In the genomic region with DNA sequence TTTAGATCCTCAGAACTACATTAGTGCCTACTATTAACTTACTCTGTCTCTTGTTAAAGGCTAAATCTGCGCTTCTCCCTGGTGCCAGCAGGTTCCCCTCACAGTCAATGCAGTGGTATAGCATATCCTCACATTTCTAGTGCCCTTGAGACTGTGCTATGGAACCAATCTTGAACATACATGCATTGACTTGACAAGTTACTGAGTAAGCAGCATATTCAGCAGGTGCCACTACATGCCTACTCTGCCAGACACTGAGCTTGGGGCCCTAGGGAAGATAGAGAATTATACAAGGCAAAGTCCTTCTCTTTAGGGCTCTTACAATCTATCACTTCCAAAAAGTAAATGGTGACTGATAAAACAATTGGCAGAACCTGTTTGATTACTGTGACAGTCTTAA, we compare ENCODE assay signal across 10 cellular contexts. TPM values are rescaled to one million over a fixed set of nuclear protein-coding genes. Genes with fewer than 3 reads are reported as not detected.
DNase-seq lines count a peak whose midpoint lies in the region; TF ChIP-seq lines count a peak whose summit lies in the region.
"Had no signal": no experiment of that assay in that cellular context is flagged by ENCODE, and none has a peak within 500 bp of the region (broad histone marks: within the 10 kb centered on the region; RNA-seq: fewer than 3 reads in every experiment).

No MANE protein-coding gene starts in this region.

- H3K4me1 ChIP-seq in GM23248 (ENCODE audit: insufficient read depth) (peaks cover 27% of the 10 kb centered on the region), iPS-20b (ENCODE audit: insufficient read depth, low read length) (peaks cover 12% of the 10 kb centered on the region; the same call in 1 of the 2 replicates)

- no peak overlapping the region for H2AFZ ChIP-seq in GM23248

- H3F3A ChIP-seq in GM23248 (ENCODE audit: insufficient read depth) = peaks cover 12% of the 10 kb centered on the region

- no peak for DNase-seq in AG04449 (ENCODE audit: low read depth, low spot score)
- no peak for DNase-seq in GM23248
- no peak for DNase-seq in WERI-Rb-1
- no peak for DNase-seq in NK-92 treated with Interleukin-12 subunit alpha and Interleukin-12 subunit beta, amount 100 ng/mL, for 24 hours (lab: John Stamatoyannopoulos, UW)
- no peak for DNase-seq in NCI-H2107 (lab: John Stamatoyannopoulos, UW)
- no peak for DNase-seq in T-helper 9 cell
- no peak for DNase-seq in medulla oblongata (ENCODE audit: extremely low spot score)

- H3K9me3 ChIP-seq in GM23248 (ENCODE audit: low read depth) = no peaks in the 10 kb centered on the region
- H3K9me3 ChIP-seq in WERI-Rb-1 (ENCODE audit: severe bottlenecking) = no peaks in the 10 kb centered on the region
- no peaks in the 10 kb centered on the region for H3K9me3 ChIP-seq in iPS-20b (ENCODE audit: insufficient read depth, low read depth, low read length)
- H3K9me3 ChIP-seq: vagina had no signal

- WGBS in GM23248 (ENCODE audit: low coverage in 1 of 2, low lambda C conversion rate in 2 of 2, missing lambda C conversion rate in 2 of 2), 2 experiments = 100% methylated on average over 1 of the region's 1 CpG

- no peaks in the 10 kb centered on the region; the same call in 1 of the 2 replicates for H4K20me1 ChIP-seq in GM23248 (ENCODE audit: insufficient read depth)

- peak overlapping the region; percentile 94 for H3K4me2 ChIP-seq in GM23248 (ENCODE audit: unreplicated experiment)

- H3K27ac ChIP-seq in GM23248 (no peak overlapping the region), WERI-Rb-1 (no peak overlapping the region), iPS-20b (ENCODE audit: low read length) (no peak overlapping the region)
- H3K27ac ChIP-seq: vagina had no signal

- H3K4me3 ChIP-seq in AG04449 (ENCODE audit: low read depth, low read length) (peak overlapping the region; percentile 2; the same call in 1 of the 2 replicates), GM23248 (peak overlapping the region; percentile 74), WERI-Rb-1 (ENCODE audit: low read depth, low read length) (no peak overlapping the region), iPS-20b (ENCODE audit: low read length) (peak overlapping the region; percentile 73)

- no peaks in the 10 kb centered on the region for H3K9me2 ChIP-seq in GM23248 (ENCODE audit: insufficient read depth)

- POLR2A ChIA-PET in AG04449 (lab: Yijun Ruan, JAX) = no interaction called here

- in situ Hi-C loops in GM23248 (cut with MboI) = no loop called here

- H3K27me3 ChIP-seq in GM23248 (replicated peaks; ENCODE audit: insufficient read depth) = no peaks in the 10 kb centered on the region
- H3K27me3 ChIP-seq in WERI-Rb-1 (ENCODE audit: insufficient read depth, low read depth, severe bottlenecking) = no peaks in the 10 kb centered on the region
- peaks cover 37% of the 10 kb centered on the region for H3K27me3 ChIP-seq in iPS-20b (ENCODE audit: insufficient read depth, low read length)
- H3K27me3 ChIP-seq: vagina had no signal

- peaks cover 69% of the 10 kb centered on the region for H3K79me2 ChIP-seq in GM23248 (ENCODE audit: insufficient read depth)

- no peak for TF ChIP-seq CTCF in AG04449 (IDR thresholded peaks at IDR 0.05; ENCODE audit: insufficient read depth, low read length, missing control alignments)
- TF ChIP-seq CTCF in WERI-Rb-1 (IDR thresholded peaks at IDR 0.05; ENCODE audit: low read depth, low read length) = 0 out of 2 replicates have a peak, but pooled peaks have one; percentile 4

- CTCF ChIA-PET in AG04449 (lab: Yijun Ruan, JAX) = interaction anchor here (1.0 to 1.5 kb wide), 3 partner anchors 14 to 56 kb away, joined by 5 read pairs; no protein-coding TSS in a partner anchor

- H3K36me3 ChIP-seq in GM23248 (ENCODE audit: low read depth) (no peaks in the 10 kb centered on the region), WERI-Rb-1 (peaks cover 10% of the 10 kb centered on the region; the same call in 1 of the 2 replicates), iPS-20b (ENCODE audit: insufficient read depth, low read depth, low read length) (no peaks in the 10 kb centered on the region)
- H3K36me3 ChIP-seq: vagina had no signal

- H3K9ac ChIP-seq in GM23248 (peak overlapping the region; percentile 93; the same call in 1 of the 2 replicates), iPS-20b (ENCODE audit: low read depth, low read length) (no peak overlapping the region)

RNA-seq across cellular contexts. Expression of a gene that starts 3.2 kb away (rescaled TPM):
- 4.2 and 7.9 TPM in 2 replicates for total RNA-seq in GM23248 (2014; rRNA removed; shearing (Covaris generic))
- 2.0 and 2.3 TPM in 2 replicates for polyA plus RNA-seq in GM23248 (2016; fragmentation: Nextera tagmentation; extraction: Ambion mirVana)

RNA-seq across cellular contexts. Expression of a gene that starts 20.3 kb away (rescaled TPM):
- total RNA-seq in GM23248 (2014; rRNA removed; shearing (Covaris generic)) = 1.2 and 2.8 TPM in 2 replicates
- 1.1 and 1.4 TPM in 2 replicates for polyA plus RNA-seq in GM23248 (2016; fragmentation: Nextera tagmentation; extraction: Ambion mirVana)

RNA-seq across cellular contexts. Expression of a gene that starts 34.6 kb away (rescaled TPM):
- not detected in 2 replicates for total RNA-seq in GM23248 (2014; rRNA removed; shearing (Covaris generic))
- polyA plus RNA-seq in GM23248 (2016; fragmentation: Nextera tagmentation; extraction: Ambion mirVana) = not detected in 2 replicates
- total RNA-seq: posterior vena cava, vagina had no signal

RNA-seq across cellular contexts. Expression of a gene that starts 53.1 kb away (rescaled TPM):
- total RNA-seq in GM23248 (2014; rRNA removed; shearing (Covaris generic)) = 18.6 and 37.2 TPM in 2 replicates
- 13.9 and 14.1 TPM in 2 replicates for polyA plus RNA-seq in GM23248 (2016; fragmentation: Nextera tagmentation; extraction: Ambion mirVana)

RNA-seq across cellular contexts. Expression of a gene that starts 53.2 kb away (rescaled TPM):
- 8.5 and 15.6 TPM in 2 replicates for total RNA-seq in GM23248 (2014; rRNA removed; shearing (Covaris generic))
- polyA plus RNA-seq in GM23248 (2016; fragmentation: Nextera tagmentation; extraction: Ambion mirVana) = 10.6 and 10.7 TPM in 2 replicates
